ENCODE assay signal across 9 cellular contexts in genomic region chr1:11982010-11982392, GRCh38. TPM values are rescaled to one million over a fixed set of nuclear protein-coding genes. Genes with fewer than 3 reads are reported as not detected.
A peak's percentile ranks its signal among the peaks of the same experiment; 100 is the strongest.
DNase-seq lines count a peak whose midpoint lies in the region; ATAC-seq, FAIRE-seq and TF ChIP-seq lines count a peak whose summit lies in the region.
"Had no signal": no experiment of that assay in that cellular context is flagged by ENCODE, and none has a peak within 500 bp of the region (broad histone marks: within the 10 kb centered on the region; RNA-seq: fewer than 3 reads in every experiment).

No MANE protein-coding gene starts in this region.

- H3K79me2 ChIP-seq in GM12878 (ENCODE audit: control insufficient read depth, insufficient read depth, low read length) = peaks cover 26% of the 10 kb centered on the region

- CTCF ChIA-PET in CD8-positive, alpha-beta memory T cell (lab: Charles Lee) = no interaction called here
- CTCF ChIA-PET in GM12878 (lab: Yijun Ruan, JAX) = interaction anchor here (0.7 to 3.7 kb wide), 19 partner anchors 11 to 175 kb away, joined by 3 to 23 read pairs (median 4); partner anchors contain the start of genes MIIP and PLOD1
- CTCF ChIA-PET in naive thymus-derived CD4-positive, alpha-beta T cell (lab: Charles Lee) = no interaction called here

- in situ Hi-C loops in GM12878 (cut with MboI) = no loop called here

- H3K27ac Mint-ChIP-seq in CD8-positive, alpha-beta memory T cell = peak overlapping the region in 7 of 8 donors; percentile 6 to 98 (median 94)
- H3K27ac Mint-ChIP-seq in naive thymus-derived CD4-positive, alpha-beta T cell = peak overlapping the region; percentile 79 to 98 (median 91)

- H3K27me3 Mint-ChIP-seq in CD8-positive, alpha-beta memory T cell = no peaks in the 10 kb centered on the region
- no peaks in the 10 kb centered on the region for H3K27me3 Mint-ChIP-seq in naive thymus-derived CD4-positive, alpha-beta T cell

- peak overlapping the region; percentile 92 for H3K4me2 ChIP-seq in GM12878 (ENCODE audit: control insufficient read depth, insufficient read depth)

- no peak for TF ChIP-seq POLR2A in GM12878 (IDR thresholded peaks at IDR 0.05; ENCODE audit: low read depth, low read length)

- peak overlapping the region; percentile 6 for H3K27ac ChIP-seq in CD8-positive, alpha-beta memory T cell (ENCODE audit: low read depth, low read length)
- H3K27ac ChIP-seq in HUES64 (ENCODE audit: low read depth, low read length) = no peak overlapping the region
- peak overlapping the region; percentile 5; the same call in 1 of the 2 replicates for H3K27ac ChIP-seq in GM12878 (ENCODE audit: control insufficient read depth, insufficient read depth)
- H3K27ac ChIP-seq in naive thymus-derived CD4-positive, alpha-beta T cell (ENCODE audit: low read depth, low read length) = no peak overlapping the region

- peak; percentile 45 to 69 (median 57) for TF ChIP-seq CTCF in GM12878 (IDR thresholded peaks at IDR 0.05 in 2 of 3, conservative IDR thresholded peaks at IDR 0.05 in 1 of 3; ENCODE audit: control insufficient read depth in 2 of 3, extremely low read depth in 1 of 3, insufficient read depth in 1 of 3, low read depth in 3 of 3, low read length in 3 of 3)

- WGBS in HUES64 = 87% methylated on average over 3 of the region's 3 CpGs
- 81% methylated on average over 3 of the region's 3 CpGs for WGBS in GM12878 (ENCODE audit: insufficient coverage, insufficient replicate concordance, low lambda C conversion rate, missing lambda C conversion rate)

- peak; percentile 39 for TF ChIP-seq RAD21 in GM12878 (IDR thresholded peaks at IDR 0.05; ENCODE audit: insufficient read depth, low read depth, low read length)

- no peak for FAIRE-seq in GM12878 (lab: Jason Lieb, UNC)
- FAIRE-seq: H54 had no signal

- no peak for DNase-seq in CD8-positive, alpha-beta memory T cell
- no peak for DNase-seq in GM12878 (ENCODE audit: low read depth, low spot score)
- DNase-seq in naive thymus-derived CD4-positive, alpha-beta T cell = no peak
- no peak for DNase-seq in NCI-H774 (lab: John Stamatoyannopoulos, UW)
- DNase-seq in NOMO-1 (lab: John Stamatoyannopoulos, UW; ENCODE audit: unreplicated experiment in 2 of 2) = no peak
- no peak for DNase-seq in DMS53 treated with DMSO at 0.1 percent for 48 hours (lab: John Stamatoyannopoulos, UW; ENCODE audit: unreplicated experiment)
- no peak for DNase-seq in GM19238 (ENCODE audit: insufficient read length, low spot score)

- SMC1A ChIA-PET in GM12878 (lab: Charles Lee; ENCODE audit: uncharacterized antibody, unreplicated experiment) = interaction anchor here (0.6 to 3.0 kb wide), 9 partner anchors 9 to 143 kb away, joined by 3 to 11 read pairs (median 4); partner anchors contain the start of gene MIIP

- no peak overlapping the region for H2AFZ ChIP-seq in GM12878 (ENCODE audit: control insufficient read depth, low read depth, low read length)

- no peak for TF ChIP-seq EP300 in GM12878 (IDR thresholded peaks at IDR 0.05; ENCODE audit: borderline replicate concordance in 1 of 2, control insufficient read depth in 1 of 2, low read depth in 2 of 2, low read length in 2 of 2)

- peaks cover 4 to 52% (median 13%) of the 10 kb centered on the region in 3 donors for H3K36me3 Mint-ChIP-seq in CD8-positive, alpha-beta memory T cell
- H3K36me3 Mint-ChIP-seq in naive thymus-derived CD4-positive, alpha-beta T cell = peaks cover 3 to 27% (median 8%) of the 10 kb centered on the region in 5 donors

- no peaks in the 10 kb centered on the region for H4K20me1 ChIP-seq in GM12878 (ENCODE audit: control insufficient read depth, insufficient read depth)

- POLR2A ChIA-PET in CD8-positive, alpha-beta memory T cell (lab: Charles Lee) = interaction anchor here (2.9 kb wide), 1 partner anchor 73 kb away, joined by 40 read pairs; no protein-coding TSS in a partner anchor
- POLR2A ChIA-PET in GM12878 (lab: Charles Lee) = interaction anchor here (0.9 to 3.4 kb wide), 6 partner anchors 37 to 90 kb away, joined by 3 to 36 read pairs (median 7); partner anchors contain the start of gene MIIP
- POLR2A ChIA-PET in naive thymus-derived CD4-positive, alpha-beta T cell (lab: Charles Lee) = interaction anchor here (0.7 to 4.9 kb wide), 3 partner anchors 13 to 73 kb away, joined by 3 to 83 read pairs (median 4); no protein-coding TSS in a partner anchor

- H3K9ac ChIP-seq in HUES64 (ENCODE audit: low read depth, low read length) = no peak overlapping the region
- 0 out of 2 replicates have a peak overlapping the region, but pooled peaks have one; percentile 25 for H3K9ac ChIP-seq in GM12878 (ENCODE audit: control insufficient read depth, insufficient read depth, low read length)

- H3K9me3 ChIP-seq in CD8-positive, alpha-beta memory T cell (ENCODE audit: low read length) = no peaks in the 10 kb centered on the region
- H3K9me3 ChIP-seq in HUES64 (ENCODE audit: insufficient read depth, low read depth, low read length) = no peaks in the 10 kb centered on the region
- H3K9me3 ChIP-seq in GM12878 (replicated peaks; ENCODE audit: control insufficient read depth, insufficient read depth, low read length) = no peaks in the 10 kb centered on the region
- no peaks in the 10 kb centered on the region for H3K9me3 ChIP-seq in naive thymus-derived CD4-positive, alpha-beta T cell (ENCODE audit: control insufficient read depth in 2 of 3, low read length in 3 of 3)

- peak; percentile 61 for ATAC-seq in GM12878
- ATAC-seq in naive thymus-derived CD4-positive, alpha-beta T cell = no peak

- H3K36me3 ChIP-seq in CD8-positive, alpha-beta memory T cell (ENCODE audit: insufficient read depth, low read length) = peaks cover 26% of the 10 kb centered on the region
- H3K36me3 ChIP-seq in HUES64 (ENCODE audit: insufficient read depth, low read length) (peaks cover 46% of the 10 kb centered on the region), GM12878 (ENCODE audit: control insufficient read depth in 2 of 2, insufficient read depth in 2 of 2, low read length in 1 of 2) (peaks cover 6 to 17% of the 10 kb centered on the region in 2 experiments)
- peaks cover 0 to 51% (median 0%) of the 10 kb centered on the region in 3 experiments for H3K36me3 ChIP-seq in naive thymus-derived CD4-positive, alpha-beta T cell (ENCODE audit: control insufficient read depth in 2 of 3, insufficient read depth in 3 of 3, low read length in 3 of 3)

- peaks cover 43 to 65% (median 56%) of the 10 kb centered on the region in 3 donors for H3K4me1 Mint-ChIP-seq in CD8-positive, alpha-beta memory T cell
- H3K4me1 Mint-ChIP-seq in naive thymus-derived CD4-positive, alpha-beta T cell = peaks cover 38 to 56% (median 50%) of the 10 kb centered on the region in 7 donors

- peak overlapping the region; percentile 88 to 97 (median 94) for H3K4me3 Mint-ChIP-seq in CD8-positive, alpha-beta memory T cell
- peak overlapping the region; percentile 86 to 99 (median 92) for H3K4me3 Mint-ChIP-seq in naive thymus-derived CD4-positive, alpha-beta T cell

- no TSS peak for BruUV-seq in GM12878 (replicated peaks; lab: Mats Ljungman, UMichigan)

- no peaks in the 10 kb centered on the region for H3K9me3 Mint-ChIP-seq in CD8-positive, alpha-beta memory T cell
- no peaks in the 10 kb centered on the region for H3K9me3 Mint-ChIP-seq in naive thymus-derived CD4-positive, alpha-beta T cell

- H3K4me3 ChIP-seq in CD8-positive, alpha-beta memory T cell (ENCODE audit: low read length) = no peak overlapping the region
- 0 out of 2 replicates have a peak overlapping the region, but pooled peaks have one; percentile 96 for H3K4me3 ChIP-seq in HUES64 (ENCODE audit: low read length)
- H3K4me3 ChIP-seq in GM12878 = peak overlapping the region; percentile 99; the same call in 1 of the 2 replicates
- H3K4me3 ChIP-seq in naive thymus-derived CD4-positive, alpha-beta T cell (ENCODE audit: low read length) = no peak overlapping the region

- H3K4me1 ChIP-seq in CD8-positive, alpha-beta memory T cell (ENCODE audit: insufficient read depth, low read length) = peaks cover 33% of the 10 kb centered on the region
- peaks cover 13% of the 10 kb centered on the region; the same call in 1 of the 2 replicates for H3K4me1 ChIP-seq in HUES64 (ENCODE audit: insufficient read depth, low read length)
- peaks cover 6% of the 10 kb centered on the region for H3K4me1 ChIP-seq in GM12878 (ENCODE audit: control insufficient read depth, insufficient read depth, low read length)
- peaks cover 9 to 22% of the 10 kb centered on the region in 2 donors for H3K4me1 ChIP-seq in naive thymus-derived CD4-positive, alpha-beta T cell (ENCODE audit: control insufficient read depth in 2 of 2, insufficient read depth in 2 of 2, low read length in 2 of 2)

- RAD21 ChIA-PET in GM12878 (lab: Charles Lee; ENCODE audit: unreplicated experiment) = interaction anchor here (0.6 to 3.0 kb wide), 8 partner anchors 11 to 143 kb away, joined by 3 to 34 read pairs (median 5); partner anchors contain the start of gene MIIP

- intact Hi-C loops in GM12878 (cut with micrococcal nuclease; ENCODE audit: unreplicated experiment) = loop anchor here (10.0 kb wide), 1 partner anchor 223 kb away; no protein-coding TSS in a partner anchor
- intact Hi-C loops in naive thymus-derived CD4-positive, alpha-beta T cell (cut with micrococcal nuclease) = no loop called here

- H3K27me3 ChIP-seq in CD8-positive, alpha-beta memory T cell (ENCODE audit: insufficient read depth, low read length, poor library complexity, severe bottlenecking) = no peaks in the 10 kb centered on the region
- H3K27me3 ChIP-seq in HUES64 (ENCODE audit: insufficient read depth, low read length) (no peaks in the 10 kb centered on the region), GM12878 (replicated peaks in 1 of 2; ENCODE audit: control insufficient read depth in 2 of 2, insufficient read depth in 2 of 2, low read length in 1 of 2) (no peaks in the 10 kb centered on the region)
- no peaks in the 10 kb centered on the region for H3K27me3 ChIP-seq in naive thymus-derived CD4-positive, alpha-beta T cell (ENCODE audit: control insufficient read depth in 2 of 2, insufficient read depth in 2 of 2, low read length in 2 of 2)

RNA-seq across cellular contexts. Expression of gene MFN2, which starts 1.8 kb away (rescaled TPM):
- total RNA-seq in CD8-positive, alpha-beta memory T cell = 10 to 100 TPM; 97.1 to 97.2 TPM
- polyA plus RNA-seq in CD8-positive, alpha-beta memory T cell = 40.9 TPM
- 39.3 TPM for polyA plus RNA-seq in HUES64 (2013, experiment 1 of 2)
- 40.1 TPM for polyA plus RNA-seq in HUES64 (2013, experiment 2 of 2)
- total RNA-seq in GM12878 (2013; cell fraction: nucleolus; rRNA removed) = 36.8 and 39.8 TPM in 2 replicates
- total RNA-seq in GM12878 (2014; rRNA removed) (46.1 and 46.2 TPM in 2 replicates), GM12878 (2014; rRNA removed; fragmentation: Illumina TruSeq; extraction: Trizol) (27.5 and 28.7 TPM in 2 replicates), GM12878 (2021) (59.6 and 59.8 TPM in 2 replicates)
- polyA plus RNA-seq in GM12878 (2011; ENCODE audit: low read depth) = 20.8 TPM
- polyA plus RNA-seq in GM12878 (2011; rRNA removed) (29.8 and 50.0 TPM in 2 replicates), GM12878 (2014; fragmentation: Illumina TruSeq; extraction: Trizol) (44.0 and 50.1 TPM in 2 replicates), GM12878 (2014; fragmentation: Nextera tagmentation; extraction: Ambion mirVana) (1 to 10 TPM; 5.3 to 6.4 TPM), GM12878 (2014; rRNA removed) (41.7 and 43.1 TPM in 2 replicates), GM12878 (2016; fragmentation: Nextera tagmentation; extraction: Ambion mirVana) (10 to 100 TPM; 59.9 to 64.4 TPM)
- polyA plus RNA-seq in GM12878 (2011; cell fraction: cytosol; rRNA removed) = 42.8 and 42.9 TPM in 2 replicates
- polyA plus RNA-seq in GM12878 (2011; cell fraction: nucleus; rRNA removed) = 57.4 and 73.7 TPM in 2 replicates
- polyA plus RNA-seq in GM12878 (2012) = 28.5 and 35.1 TPM in 2 replicates
- 53.7 and 65.1 TPM in 2 replicates for polyA minus RNA-seq in GM12878 (2011; rRNA and poly(A)+ RNA removed)
- 15.1 and 19.0 TPM in 2 replicates for polyA minus RNA-seq in GM12878 (2011; cell fraction: cytosol; rRNA and poly(A)+ RNA removed)
- polyA minus RNA-seq in GM12878 (2011; cell fraction: nucleus; rRNA and poly(A)+ RNA removed) = 16.0 and 23.1 TPM in 2 replicates
- 10 to 100 TPM; 40.2 to 58.6 (median 44.8) TPM for total RNA-seq in naive thymus-derived CD4-positive, alpha-beta T cell
- 10 to 100 TPM; 29.5 to 42.8 TPM for polyA plus RNA-seq in naive thymus-derived CD4-positive, alpha-beta T cell

RNA-seq across cellular contexts. Expression of gene MIIP, which starts 37.3 kb away (rescaled TPM):
- total RNA-seq in CD8-positive, alpha-beta memory T cell = 10 to 100 TPM; 37.0 to 37.6 TPM
- polyA plus RNA-seq in CD8-positive, alpha-beta memory T cell = 31.6 TPM
- 45.6 TPM for polyA plus RNA-seq in HUES64 (2013, experiment 1 of 2)
- 45.3 TPM for polyA plus RNA-seq in HUES64 (2013, experiment 2 of 2)
- 69.0 and 77.4 TPM in 2 replicates for total RNA-seq in GM12878 (2013; cell fraction: nucleolus; rRNA removed)
- 68.8 and 71.3 TPM in 2 replicates for total RNA-seq in GM12878 (2014; rRNA removed)
- total RNA-seq in GM12878 (2014; rRNA removed; fragmentation: Illumina TruSeq; extraction: Trizol) = 16.6 and 17.1 TPM in 2 replicates
- 56.2 and 57.2 TPM in 2 replicates for total RNA-seq in GM12878 (2021)
- polyA plus RNA-seq in GM12878 (2011; ENCODE audit: low read depth) = 12.2 TPM
- 8.8 and 21.5 TPM in 2 replicates for polyA plus RNA-seq in GM12878 (2011; rRNA removed)
- 30.0 and 54.7 TPM in 2 replicates for polyA plus RNA-seq in GM12878 (2011; cell fraction: cytosol; rRNA removed)
- 275 and 289 TPM in 2 replicates for polyA plus RNA-seq in GM12878 (2011; cell fraction: nucleus; rRNA removed)
- 37.9 and 40.1 TPM in 2 replicates for polyA plus RNA-seq in GM12878 (2012)
- polyA plus RNA-seq in GM12878 (2014; fragmentation: Illumina TruSeq; extraction: Trizol) = 5.4 and 11.6 TPM in 2 replicates
- polyA plus RNA-seq in GM12878 (2014; fragmentation: Nextera tagmentation; extraction: Ambion mirVana) = 1 to 10 TPM in 1 of 2 experiments, under 1 TPM in 1; 0.84 to 5.1 TPM
- polyA plus RNA-seq in GM12878 (2014; rRNA removed) = 65.2 and 70.6 TPM in 2 replicates
- polyA plus RNA-seq in GM12878 (2016; fragmentation: Nextera tagmentation; extraction: Ambion mirVana) = 10 to 100 TPM; 82.3 to 95.7 TPM
- 13.8 and 33.1 TPM in 2 replicates for polyA minus RNA-seq in GM12878 (2011; rRNA and poly(A)+ RNA removed)
- 16.1 and 21.0 TPM in 2 replicates for polyA minus RNA-seq in GM12878 (2011; cell fraction: cytosol; rRNA and poly(A)+ RNA removed)
- 22.2 and 38.7 TPM in 2 replicates for polyA minus RNA-seq in GM12878 (2011; cell fraction: nucleus; rRNA and poly(A)+ RNA removed)
- total RNA-seq in naive thymus-derived CD4-positive, alpha-beta T cell = 10 to 100 TPM; 23.7 to 87.7 (median 34.1) TPM
- polyA plus RNA-seq in naive thymus-derived CD4-positive, alpha-beta T cell = 10 to 100 TPM; 19.2 to 26.5 TPM

RNA-seq across cellular contexts. Expression of gene PLOD1, which starts 47.5 kb away (rescaled TPM):
- total RNA-seq in CD8-positive, alpha-beta memory T cell = 10 to 100 TPM; 25.8 to 31.0 TPM
- 9.4 TPM for polyA plus RNA-seq in CD8-positive, alpha-beta memory T cell
- polyA plus RNA-seq in HUES64 (2013, experiment 1 of 2) = 38.4 TPM
- polyA plus RNA-seq in HUES64 (2013, experiment 2 of 2) = 43.2 TPM
- total RNA-seq in GM12878 (2013; cell fraction: nucleolus; rRNA removed) = 85.4 and 93.8 TPM in 2 replicates
- total RNA-seq in GM12878 (2014; rRNA removed) (30.8 and 35.9 TPM in 2 replicates), GM12878 (2014; rRNA removed; fragmentation: Illumina TruSeq; extraction: Trizol) (19.9 and 20.3 TPM in 2 replicates), GM12878 (2021) (41.2 and 42.6 TPM in 2 replicates)
- polyA plus RNA-seq in GM12878 (2011; ENCODE audit: low read depth) = 20.1 TPM
- polyA plus RNA-seq in GM12878 (2011; rRNA removed) (15.5 and 33.5 TPM in 2 replicates), GM12878 (2014; fragmentation: Illumina TruSeq; extraction: Trizol) (13.8 and 23.9 TPM in 2 replicates), GM12878 (2014; fragmentation: Nextera tagmentation; extraction: Ambion mirVana) (10 to 100 TPM; 10.6 to 11.5 TPM), GM12878 (2014; rRNA removed) (25.7 and 33.2 TPM in 2 replicates), GM12878 (2016; fragmentation: Nextera tagmentation; extraction: Ambion mirVana) (10 to 100 TPM; 32.9 to 37.3 TPM)
- polyA plus RNA-seq in GM12878 (2011; cell fraction: cytosol; rRNA removed) = 45.6 and 46.0 TPM in 2 replicates
- 61.9 and 76.3 TPM in 2 replicates for polyA plus RNA-seq in GM12878 (2011; cell fraction: nucleus; rRNA removed)
- 48.1 and 49.8 TPM in 2 replicates for polyA plus RNA-seq in GM12878 (2012)
- polyA minus RNA-seq in GM12878 (2011; rRNA and poly(A)+ RNA removed) = 34.0 and 56.4 TPM in 2 replicates
- polyA minus RNA-seq in GM12878 (2011; cell fraction: cytosol; rRNA and poly(A)+ RNA removed) = 24.3 and 30.3 TPM in 2 replicates
- polyA minus RNA-seq in GM12878 (2011; cell fraction: nucleus; rRNA and poly(A)+ RNA removed) = 20.9 and 24.7 TPM in 2 replicates
- 10 to 100 TPM in 2 of 5 experiments, 1 to 10 TPM in 3; 3.6 to 24.2 (median 4.8) TPM for total RNA-seq in naive thymus-derived CD4-positive, alpha-beta T cell
- 1 to 10 TPM; 1.8 to 2.7 TPM for polyA plus RNA-seq in naive thymus-derived CD4-positive, alpha-beta T cell

RNA-seq across cellular contexts. Expression of gene KIAA2013, which starts 55.8 kb away (rescaled TPM):
- 10 to 100 TPM; 31.3 to 33.9 TPM for total RNA-seq in CD8-positive, alpha-beta memory T cell
- 63.2 TPM for polyA plus RNA-seq in CD8-positive, alpha-beta memory T cell
- 25.1 TPM for polyA plus RNA-seq in HUES64 (2013, experiment 1 of 2)
- 24.4 TPM for polyA plus RNA-seq in HUES64 (2013, experiment 2 of 2)
- total RNA-seq in GM12878 (2013; cell fraction: nucleolus; rRNA removed) = 54.8 and 62.9 TPM in 2 replicates
- total RNA-seq in GM12878 (2014; rRNA removed) = 40.4 and 46.5 TPM in 2 replicates
- 12.8 and 15.3 TPM in 2 replicates for total RNA-seq in GM12878 (2014; rRNA removed; fragmentation: Illumina TruSeq; extraction: Trizol)
- total RNA-seq in GM12878 (2021) = 42.4 and 43.2 TPM in 2 replicates
- 20.6 TPM for polyA plus RNA-seq in GM12878 (2011; ENCODE audit: low read depth)
- 22.3 and 36.7 TPM in 2 replicates for polyA plus RNA-seq in GM12878 (2011; rRNA removed)
- polyA plus RNA-seq in GM12878 (2011; cell fraction: cytosol; rRNA removed) = 70.4 and 99.3 TPM in 2 replicates
- 56.0 and 67.2 TPM in 2 replicates for polyA plus RNA-seq in GM12878 (2011; cell fraction: nucleus; rRNA removed)
- polyA plus RNA-seq in GM12878 (2012) = 35.1 and 41.3 TPM in 2 replicates
- 4.3 and 13.1 TPM in 2 replicates for polyA plus RNA-seq in GM12878 (2014; fragmentation: Illumina TruSeq; extraction: Trizol)
- 1 to 10 TPM; 1.9 to 5.0 TPM for polyA plus RNA-seq in GM12878 (2014; fragmentation: Nextera tagmentation; extraction: Ambion mirVana)
- 44.9 and 46.5 TPM in 2 replicates for polyA plus RNA-seq in GM12878 (2014; rRNA removed)
- polyA plus RNA-seq in GM12878 (2016; fragmentation: Nextera tagmentation; extraction: Ambion mirVana) = 1 to 10 TPM; 5.3 to 6.6 TPM
- polyA minus RNA-seq in GM12878 (2011; rRNA and poly(A)+ RNA removed) = 36.1 and 66.9 TPM in 2 replicates
- polyA minus RNA-seq in GM12878 (2011; cell fraction: cytosol; rRNA and poly(A)+ RNA removed) = 22.1 and 22.5 TPM in 2 replicates
- 12.1 and 21.5 TPM in 2 replicates for polyA minus RNA-seq in GM12878 (2011; cell fraction: nucleus; rRNA and poly(A)+ RNA removed)
- 10 to 100 TPM; 13.3 to 38.1 (median 27.2) TPM for total RNA-seq in naive thymus-derived CD4-positive, alpha-beta T cell
- polyA plus RNA-seq in naive thymus-derived CD4-positive, alpha-beta T cell = 10 to 100 TPM; 19.8 to 37.9 TPM

Comparison
In these comparisons a context has a peak if more than half of its experiments do, and no peak if none do; other contexts are left out.
1. H3K27ac ChIP-seq: peak in CD8-positive, alpha-beta memory T cell (single experiment) and GM12878 (single experiment); none in HUES64 (single experiment) and naive thymus-derived CD4-positive, alpha-beta T cell (single experiment).
2. H3K4me3 ChIP-seq: peak in HUES64 (single experiment) and GM12878 (single experiment); none in CD8-positive, alpha-beta memory T cell (single experiment) and naive thymus-derived CD4-positive, alpha-beta T cell (single experiment).